ENCODE assay signal across 11 cellular contexts in genomic region chr11:115623021-115623451, GRCh38.
DNase-seq lines count a peak whose midpoint lies in the region; ATAC-seq, FAIRE-seq and TF ChIP-seq lines count a peak whose summit lies in the region.
"Had no signal": no experiment of that assay in that cellular context is flagged by ENCODE, and none has a peak within 500 bp of the region (broad histone marks: within the 10 kb centered on the region; RNA-seq: fewer than 3 reads in every experiment).

No MANE protein-coding gene starts in this region.

- H3K79me2 ChIP-seq in astrocyte (ENCODE audit: insufficient read depth, low read length): no peaks in the 10 kb centered on the region

- H3K9me3 Mint-ChIP-seq in astrocyte (ENCODE audit: unreplicated experiment): no peaks in the 10 kb centered on the region
- no peaks in the 10 kb centered on the region for H3K9me3 Mint-ChIP-seq in Calu3 (ENCODE audit: low read depth, unreplicated experiment)
- H3K9me3 Mint-ChIP-seq: nephron progenitor cell had no signal

- H3K27ac ChIP-seq in astrocyte (ENCODE audit: low read depth, low read length) (peak overlapping the region; percentile 66), heart left ventricle (peak overlapping the region; percentile 8 to 90 (median 80)), psoas muscle (peak overlapping the region; percentile 73)

- intact Hi-C loops in heart left ventricle (cut with DNase I): no loop called here
- intact Hi-C loops in psoas muscle (cut with DNase I): no loop called here
- intact Hi-C loops in Calu3 (cut with micrococcal nuclease; ENCODE audit: unreplicated experiment): no loop called here

- peaks cover 5% of the 10 kb centered on the region for H3K27me3 ChIP-seq in astrocyte (ENCODE audit: insufficient read depth, low read length)
- no peaks in the 10 kb centered on the region for H3K27me3 ChIP-seq in heart left ventricle
- H3K27me3 ChIP-seq in psoas muscle (ENCODE audit: insufficient read depth in 3 of 3, low read length in 2 of 3): no peaks in the 10 kb centered on the region

- no peaks in the 10 kb centered on the region for H4K20me1 ChIP-seq in astrocyte (ENCODE audit: insufficient read depth, low read length)

- no TSS peak for BruUV-seq in Calu3 (replicated peaks; lab: Mats Ljungman, UMichigan)

- no peak for TF ChIP-seq CTCF in astrocyte (IDR thresholded peaks at IDR 0.05; ENCODE audit: insufficient read depth, low read depth, low read length)
- no peak for TF ChIP-seq CTCF in heart left ventricle (IDR thresholded peaks at IDR 0.05)
- no peak for TF ChIP-seq CTCF in psoas muscle (IDR thresholded peaks at IDR 0.05)
- no peak for TF ChIP-seq CTCF in Calu3 (IDR thresholded peaks at IDR 0.05; ENCODE audit: unreplicated experiment)

- peak; percentile 93 for FAIRE-seq in astrocyte (lab: Jason Lieb, UNC)

- H3K4me2 ChIP-seq in astrocyte (ENCODE audit: low read length): peak overlapping the region; percentile 72

- TF ChIP-seq POLR2A in heart left ventricle (IDR thresholded peaks at IDR 0.05): no peak

- ATAC-seq in heart left ventricle: peak; percentile 92 to 98 (median 96)
- peak; percentile 95 to 99 (median 96) for ATAC-seq in psoas muscle
- no peak for ATAC-seq in stimulated activated naive CD8-positive, alpha-beta T cell treated with anti-CD3 and anti-CD28 coated beads, Interleukin-15, Interleukin-2, amounts not matched to agents 100 U/mL and 50 U/mL, for 24 hours

- no peaks in the 10 kb centered on the region for H3K9me3 ChIP-seq in astrocyte (ENCODE audit: insufficient read depth, low read depth, low read length)
- H3K9me3 ChIP-seq in heart left ventricle: no peaks in the 10 kb centered on the region
- no peaks in the 10 kb centered on the region for H3K9me3 ChIP-seq in psoas muscle

- peaks cover 2% of the 10 kb centered on the region for H3K27me3 Mint-ChIP-seq in astrocyte (ENCODE audit: low read depth, unreplicated experiment)
- no peaks in the 10 kb centered on the region for H3K27me3 Mint-ChIP-seq in Calu3 (ENCODE audit: unreplicated experiment)

- H2AFZ ChIP-seq in astrocyte (ENCODE audit: low read depth, low read length): no peak overlapping the region

- WGBS in heart left ventricle, 4 donors: 2 to 11% (median 10%) methylated on average over 5 to 9 of the region's 9 CpGs
- 7 to 19% (median 12%) methylated on average over 9 of the region's 9 CpGs for WGBS in psoas muscle, 3 donors

- CTCF ChIA-PET in Calu3 (lab: Charles Lee): no interaction called here

- peaks cover 41% of the 10 kb centered on the region for H3K4me1 Mint-ChIP-seq in astrocyte (ENCODE audit: low read depth, unreplicated experiment)
- no peaks in the 10 kb centered on the region for H3K4me1 Mint-ChIP-seq in Calu3 (ENCODE audit: low read depth, unreplicated experiment)

- H3K9ac ChIP-seq in astrocyte (ENCODE audit: low read length): peak overlapping the region; percentile 50

- H3K27ac Mint-ChIP-seq in astrocyte (ENCODE audit: unreplicated experiment) (peak overlapping the region; percentile 84), Calu3 (ENCODE audit: unreplicated experiment) (no peak overlapping the region)
- H3K27ac Mint-ChIP-seq: nephron progenitor cell had no signal

- no peak overlapping the region for H3K4me3 ChIP-seq in astrocyte (ENCODE audit: insufficient read depth, low read depth, low read length)
- no peak overlapping the region for H3K4me3 ChIP-seq in heart left ventricle
- no peak overlapping the region for H3K4me3 ChIP-seq in psoas muscle

- H3K4me1 ChIP-seq in astrocyte (ENCODE audit: insufficient read depth, low read length): peaks cover 24% of the 10 kb centered on the region
- peaks cover 8 to 21% (median 15%) of the 10 kb centered on the region in 12 donors for H3K4me1 ChIP-seq in heart left ventricle
- H3K4me1 ChIP-seq in psoas muscle: peaks cover 17% of the 10 kb centered on the region

- H3K4me3 Mint-ChIP-seq in astrocyte (ENCODE audit: unreplicated experiment): no peak overlapping the region
- no peak overlapping the region for H3K4me3 Mint-ChIP-seq in Calu3 (ENCODE audit: low read depth, unreplicated experiment)

- H3K36me3 ChIP-seq in astrocyte (ENCODE audit: insufficient read depth, low read length) (no peaks in the 10 kb centered on the region), heart left ventricle (no peaks in the 10 kb centered on the region), psoas muscle (ENCODE audit: insufficient read depth in 1 of 2, low read depth in 1 of 2) (no peaks in the 10 kb centered on the region)

- DNase-seq in EL (peak; percentile 88), astrocyte (ENCODE audit: low read depth) (peak; percentile 99), heart left ventricle (peak; percentile 83 to 95 (median 89)), psoas muscle (peak; percentile 91), mesenteric fat pad (ENCODE audit: low spot score) (no peak), Calu3 (no peak), NCI-H1092 (lab: John Stamatoyannopoulos, UW) (no peak)
- DNase-seq in stimulated activated naive CD8-positive, alpha-beta T cell treated with anti-CD3 and anti-CD28 coated beads, Interleukin-15, Interleukin-2, amounts not matched to agents 100 U/mL and 50 U/mL, for 24 hours: no peak
- DNase-seq: DMS 273 treated with DMSO at 0.1 percent for 48 hours, nephron progenitor cell, T-helper 2 cell had no signal

- no peaks in the 10 kb centered on the region for H3K36me3 Mint-ChIP-seq in astrocyte (ENCODE audit: low read depth, unreplicated experiment)
- H3K36me3 Mint-ChIP-seq in Calu3 (ENCODE audit: insufficient read depth, unreplicated experiment): no peaks in the 10 kb centered on the region

Comparison
In these comparisons a context has a peak if more than half of its experiments do, and no peak if none do; other contexts are left out.
1. DNase-seq: peak in EL (single experiment), astrocyte (single experiment), heart left ventricle (5 of 5) and psoas muscle (2 of 2); none in mesenteric fat pad (single experiment), Calu3 (single experiment), NCI-H1092 (single experiment) and stimulated activated naive CD8-positive, alpha-beta T cell treated with anti-CD3 and anti-CD28 coated beads, Interleukin-15, Interleukin-2, amounts not matched to agents 100 U/mL and 50 U/mL, for 24 hours (single experiment).
2. Peak in every context shown above with its lines, with median percentiles within 50 percentile points of each other: H3K27ac ChIP-seq.